ENCODE assay signal across 18 cellular contexts in the genomic region with DNA sequence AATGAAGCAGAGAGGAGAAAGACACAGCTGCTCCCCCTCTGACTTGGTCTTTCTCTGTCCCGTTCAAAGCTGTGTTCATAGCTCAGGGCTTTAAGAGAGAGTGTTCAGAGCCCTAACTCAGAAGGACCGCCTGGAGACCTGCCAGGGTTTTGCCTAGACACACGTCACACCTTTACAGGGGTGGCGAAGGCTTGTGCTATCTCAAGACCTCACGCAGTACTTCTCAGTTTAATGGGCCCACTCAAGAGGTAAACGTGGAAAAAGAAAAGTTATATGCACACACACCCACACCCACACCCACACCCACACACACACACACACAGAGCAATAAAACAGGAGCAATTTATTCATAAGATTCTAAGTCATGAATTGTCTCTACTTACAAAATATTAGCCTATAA.
DNase-seq lines count a peak whose midpoint lies in the region; ATAC-seq, FAIRE-seq and TF ChIP-seq lines count a peak whose summit lies in the region.
"Had no signal": no experiment of that assay in that cellular context is flagged by ENCODE, and none has a peak within 500 bp of the region (broad histone marks: within the 10 kb centered on the region; RNA-seq: fewer than 3 reads in every experiment).

No MANE protein-coding gene starts in this region.

- H3K4me2 ChIP-seq in H1 (ENCODE audit: insufficient read depth in 1 of 2, low read depth in 2 of 2, low read length in 2 of 2) (no peak overlapping the region), trophoblast cell (ENCODE audit: low read length) (no peak overlapping the region)

- H2BK20ac ChIP-seq in H1 (ENCODE audit: low read length), result no peak overlapping the region

- no peak overlapping the region for H2AK5ac ChIP-seq in H1 (ENCODE audit: low read depth, low read length)
- H2AK5ac ChIP-seq in trophoblast cell (ENCODE audit: low read length), result no peak overlapping the region

- H3K27ac ChIP-seq in H1 (ENCODE audit: low read depth, low read length) (no peak overlapping the region), trophoblast cell (ENCODE audit: low read depth, low read length) (no peak overlapping the region)
- H3K27ac ChIP-seq: RWPE1 had no signal

- no peak overlapping the region for H3K9ac ChIP-seq in H1 (replicated peaks in 1 of 4; ENCODE audit: extremely low read depth in 1 of 4, low read depth in 3 of 4, low read length in 3 of 4)
- H3K9ac ChIP-seq in trophoblast cell (ENCODE audit: low read length), result no peak overlapping the region

- H3K79me1 ChIP-seq in H1 (ENCODE audit: low read depth, low read length) (no peaks in the 10 kb centered on the region), trophoblast cell (ENCODE audit: low read length) (peaks cover 17% of the 10 kb centered on the region)

- TF ChIP-seq EP300 in H1 (IDR thresholded peaks at IDR 0.05; ENCODE audit: borderline replicate concordance in 1 of 2, low read depth in 2 of 2, low read length in 2 of 2), result no peak

- WGBS in H1 (ENCODE audit: extremely low coverage in 1 of 2, insufficient coverage in 1 of 2, insufficient read length in 1 of 2, insufficient replicate concordance in 2 of 2, low coverage in 1 of 2, low lambda C conversion rate in 2 of 2, missing lambda C conversion rate in 1 of 2), 2 experiments, result 74% methylated on average over 6 of the region's 6 CpGs; no CpG with 5 or more reads in 1 of the 2 experiments
- no CpG with 5 or more reads among the region's 6 CpGs for WGBS in trophoblast cell (ENCODE audit: extremely low coverage, insufficient coverage, insufficient read length)

- POLR2A ChIA-PET in H1 (lab: Charles Lee; ENCODE audit: partially characterized antibody), result no interaction called here

- TF ChIP-seq CTCF in H1 (IDR thresholded peaks at IDR 0.05; ENCODE audit: control extremely low read depth in 1 of 3, insufficient read depth in 1 of 3, low read depth in 1 of 3, low read length in 3 of 3), result no peak

- ATAC-seq in HG03095 (IDR thresholded peaks at IDR 0.05; ENCODE audit: unreplicated experiment), result no peak

- no peak overlapping the region for H2AFZ ChIP-seq in H1 (ENCODE audit: low read length)
- H2AFZ ChIP-seq in trophoblast cell (ENCODE audit: insufficient read depth, low read length, poor library complexity), result no peak overlapping the region

- H3K23me2 ChIP-seq in H1 (ENCODE audit: low read depth, low read length), result no peaks in the 10 kb centered on the region

- no peak overlapping the region for H3K18ac ChIP-seq in H1 (ENCODE audit: extremely low read depth, low read length)
- no peak overlapping the region for H3K18ac ChIP-seq in trophoblast cell (ENCODE audit: low read length)

- H3K4me3 ChIP-seq in H1 (ENCODE audit: extremely low read depth in 1 of 4, insufficient read depth in 2 of 4, low read depth in 3 of 4, low read length in 4 of 4), result no peak overlapping the region
- H3K4me3 ChIP-seq in trophoblast cell (ENCODE audit: low read depth, low read length), result no peak overlapping the region
- H3K4me3 ChIP-seq: MG63 had no signal

- H4K8ac ChIP-seq in H1 (ENCODE audit: extremely low read depth, insufficient read depth, low read length) (no peak overlapping the region), trophoblast cell (ENCODE audit: low read depth, low read length) (no peak overlapping the region)

- H3K23ac ChIP-seq in H1 (ENCODE audit: insufficient read length), result no peak overlapping the region
- H3K23ac ChIP-seq in trophoblast cell (ENCODE audit: low read length), result no peak overlapping the region

- peak; percentile 87 for DNase-seq in DMS79 treated with DMSO at 0.1 percent for 48 hours (lab: John Stamatoyannopoulos, UW)
- peak; percentile 32 for DNase-seq in NCI-H1105 (lab: John Stamatoyannopoulos, UW)
- DNase-seq in H1 (ENCODE audit: low read depth in 1 of 2, low spot score in 2 of 2), result no peak
- DNase-seq in trophoblast cell, result no peak
- no peak for DNase-seq in NCI-H2171 (lab: John Stamatoyannopoulos, UW)
- no peak for DNase-seq in activated CD4-positive, alpha-beta T cell treated with anti-CD3 and anti-CD28 coated beads, Interleukin-2, amount 50 U/mL, for 48 hours
- DNase-seq: BE2C; CD4-positive, alpha-beta T cell; DMS53; H9; IMR-90; Karpas-422; MG63; NCI-H1092 treated with DMSO at 0.1 percent for 48 hours; NCI-H1694 treated with DMSO at 0.1 percent for 48 hours; NCI-H526 treated with DMSO at 0.1 percent for 48 hours had no signal

- no peak overlapping the region for H4K12ac ChIP-seq in trophoblast cell (ENCODE audit: low read depth, low read length)

- FAIRE-seq in H1 (lab: Jason Lieb, UNC), result no peak

- peaks cover 0 to 5% of the 10 kb centered on the region in 2 experiments; a peak in 1 of 4 replicates for H3K9me3 ChIP-seq in H1 (ENCODE audit: insufficient read depth in 2 of 2, low read depth in 1 of 2, low read length in 1 of 2)
- no peaks in the 10 kb centered on the region for H3K9me3 ChIP-seq in trophoblast cell (ENCODE audit: insufficient read depth, low read depth, low read length)
- H3K9me3 ChIP-seq: BE2C, MG63 had no signal

- peaks cover 0 to 13% (median 6%) of the 10 kb centered on the region in 4 experiments; a peak in 5 of 7 replicates for H3K4me1 ChIP-seq in H1 (replicated peaks in 1 of 4; ENCODE audit: control insufficient read depth in 3 of 4, insufficient read depth in 4 of 4, low read length in 3 of 4)
- peaks cover 12 to 14% of the 10 kb centered on the region in 2 experiments for H3K4me1 ChIP-seq in trophoblast cell (ENCODE audit: control insufficient read depth in 1 of 2, insufficient read depth in 2 of 2, low read length in 2 of 2)
- H3K4me1 ChIP-seq: BE2C had no signal

- CTCF ChIA-PET in H1 (lab: Charles Lee; ENCODE audit: partially characterized antibody), result interaction anchor here (0.6 to 7.9 kb wide), 60 partner anchors 8 to 686 kb away, joined by 3 to 79 read pairs (median 4); no protein-coding TSS in a partner anchor

- no peak overlapping the region for H3K14ac ChIP-seq in H1 (ENCODE audit: insufficient read length)
- peak overlapping the region; percentile 11 for H3K14ac ChIP-seq in trophoblast cell (ENCODE audit: low read length)

- no peak overlapping the region for H3K4ac ChIP-seq in H1 (replicated peaks; ENCODE audit: insufficient read length, low read depth, low read length)
- H3K4ac ChIP-seq in trophoblast cell (ENCODE audit: low read depth, low read length), result no peak overlapping the region

- no peak for TF ChIP-seq RAD21 in H1 (IDR thresholded peaks at IDR 0.05 in 1 of 2, conservative IDR thresholded peaks at IDR 0.05 in 1 of 2; ENCODE audit: low read depth in 2 of 2, low read length in 2 of 2)

- no peak overlapping the region for H4K5ac ChIP-seq in H1 (ENCODE audit: insufficient read length, low read depth, low read length)

- H3K56ac ChIP-seq in H1 (replicated peaks; ENCODE audit: insufficient read length, low read depth, low read length), result no peak overlapping the region

- no peak overlapping the region for H2BK12ac ChIP-seq in H1 (ENCODE audit: low read depth, low read length)
- H2BK12ac ChIP-seq in trophoblast cell (ENCODE audit: low read length), result peak overlapping the region; percentile 78

- H3K36me3 ChIP-seq in H1 (ENCODE audit: control insufficient read depth in 2 of 4, insufficient read depth in 4 of 4, low read length in 3 of 4) (no peaks in the 10 kb centered on the region), trophoblast cell (ENCODE audit: control insufficient read depth in 1 of 2, insufficient read depth in 2 of 2, low read length in 2 of 2) (no peaks in the 10 kb centered on the region)
- H3K36me3 ChIP-seq: BE2C, MG63 had no signal

- H2BK120ac ChIP-seq in H1 (replicated peaks; ENCODE audit: low read depth, low read length), result peak overlapping the region; percentile 40
- peak overlapping the region; percentile 8 for H2BK120ac ChIP-seq in trophoblast cell (ENCODE audit: insufficient read depth, low read length, poor library complexity)

- no peak overlapping the region for H4K91ac ChIP-seq in H1 (replicated peaks; ENCODE audit: insufficient read length, low read length)
- H4K91ac ChIP-seq in trophoblast cell (ENCODE audit: low read depth, low read length), result no peak overlapping the region

- no peaks in the 10 kb centered on the region for H3K79me2 ChIP-seq in H1 (ENCODE audit: control insufficient read depth in 1 of 2, insufficient read depth in 2 of 2, low read length in 2 of 2)
- peaks cover 3% of the 10 kb centered on the region for H3K79me2 ChIP-seq in trophoblast cell (ENCODE audit: control insufficient read depth, insufficient read depth, low read length, poor library complexity)

- 0 out of 2 replicates have a peak overlapping the region, but pooled peaks have one; percentile 8 for H2BK15ac ChIP-seq in H1 (ENCODE audit: low read length)

- no peak for TF ChIP-seq POLR2A in H1 (IDR thresholded peaks at IDR 0.05; ENCODE audit: control extremely low read depth in 1 of 2, low read depth in 2 of 2, low read length in 2 of 2)

- no peaks in the 10 kb centered on the region for H4K20me1 ChIP-seq in H1 (replicated peaks in 1 of 2; ENCODE audit: control insufficient read depth in 1 of 2, insufficient read depth in 2 of 2, low read length in 2 of 2)

- H3K27me3 ChIP-seq in H1 (replicated peaks in 1 of 4; ENCODE audit: control insufficient read depth in 3 of 4, extremely low read depth in 1 of 4, insufficient read depth in 3 of 4, low read length in 3 of 4) (peaks cover 0 to 2% (median under 1%) of the 10 kb centered on the region in 4 experiments; a peak in 1 of 7 replicates), trophoblast cell (ENCODE audit: insufficient read depth, low read length) (no peaks in the 10 kb centered on the region)
- H3K27me3 ChIP-seq: BE2C, MG63 had no signal

- H2BK5ac ChIP-seq in H1 (ENCODE audit: low read depth, low read length) (no peak overlapping the region), trophoblast cell (ENCODE audit: low read depth, low read length, poor library complexity) (no peak overlapping the region)

TF ChIP-seq in H1, 55 proteins besides CTCF, POLR2A, EP300 and RAD21:
- TF ChIP-seq NRF1 (IDR thresholded peaks at IDR 0.05; ENCODE audit: low read depth, low read length), result no peak

Comparison
In these comparisons a context has a peak if more than half of its experiments do, and no peak if none do; other contexts are left out.
1. DNase-seq: peak in DMS79 treated with DMSO at 0.1 percent for 48 hours (single experiment) and NCI-H1105 (single experiment); none in H1 (0 of 2), trophoblast cell (0 of 2), NCI-H2171 (single experiment) and activated CD4-positive, alpha-beta T cell treated with anti-CD3 and anti-CD28 coated beads, Interleukin-2, amount 50 U/mL, for 48 hours (0 of 2).